Comparison of ENCODE assay signal across 24 cellular contexts in the genomic region with DNA sequence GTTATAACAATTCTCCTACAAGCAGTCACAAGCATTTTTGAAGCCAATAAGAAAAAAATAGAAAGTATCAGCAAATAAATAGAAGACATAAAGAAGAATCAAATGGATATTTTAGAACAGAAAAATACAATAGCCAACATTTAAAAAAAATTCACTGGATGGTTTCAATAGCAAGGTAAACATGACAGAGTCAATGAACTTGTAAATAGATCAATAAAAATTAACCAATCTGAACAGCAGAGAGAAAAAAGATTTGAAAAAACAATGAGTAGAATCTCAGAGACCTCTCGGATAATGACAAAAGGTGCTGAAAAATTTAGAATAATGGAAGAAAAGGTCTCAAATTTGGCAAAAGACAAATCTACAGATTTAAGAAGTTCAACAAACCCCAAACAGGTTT.
"Had no signal": no experiment of that assay in that cellular context is flagged by ENCODE, and none has a peak within 500 bp of the region (broad histone marks: within the 10 kb centered on the region; RNA-seq: fewer than 3 reads in every experiment).

No MANE protein-coding gene starts in this region.

- H3K4me2 ChIP-seq: smooth muscle cell had no signal

- H3K9me3 ChIP-seq: mucosa of descending colon had no signal

- FAIRE-seq: frontal cortex had no signal

- H3K27me3 Mint-ChIP-seq: activated B cell treated with CpG ODN at 0.5 μM for 24 hours; activated naive CD8-positive, alpha-beta T cell treated with anti-CD3 and anti-CD28 coated beads, Interleukin-2, amount 10 ng/mL, durations not matched to agents 7 days and 5 days; memory B cell; naive thymus-derived CD8-positive, alpha-beta T cell; progenitor cell of endocrine pancreas had no signal

- H3K9me3 Mint-ChIP-seq: activated T-helper 2 cell treated with anti-CD3 and anti-CD28 coated beads, Interferon-gamma antibody, Interleukin-2, Interleukin-4, amounts not matched to agents 10 μg/mL and 5 μg/mL and 100 μg/mL, durations not matched to agents 14 hours and 24 hours and 36 hours had no signal

- H3K27me3 ChIP-seq: heart right ventricle had no signal

- H3K27ac Mint-ChIP-seq: activated naive CD8-positive, alpha-beta T cell treated with anti-CD3 and anti-CD28 coated beads, Interleukin-2, amount 10 ng/mL, durations not matched to agents 7 days and 5 days; activated T-helper 2 cell treated with anti-CD3 and anti-CD28 coated beads, Interferon-gamma antibody, Interleukin-2, Interleukin-4, amounts not matched to agents 10 μg/mL and 5 μg/mL and 100 μg/mL, durations not matched to agents 14 hours and 24 hours and 36 hours; memory B cell; progenitor cell of endocrine pancreas; T-helper 2 cell treated with Interferon-gamma antibody and Interleukin-4, amounts not matched to agents 5 μg/mL and 100 μg/mL, for 36 hours had no signal

- DNase-seq: activated B cell treated with CpG ODN at 0.5 μM for 24 hours; activated CD4-positive, alpha-beta T cell treated with anti-CD3 and anti-CD28 coated beads for 48 hours; activated CD8-positive, alpha-beta memory T cell treated with anti-CD3 and anti-CD28 coated beads for 24 hours; activated naive CD8-positive, alpha-beta T cell treated with anti-CD3 and anti-CD28 coated beads, Interleukin-2, amount 10 ng/mL, durations not matched to agents 7 days and 5 days; anterior cingulate cortex; cortex of kidney; effector CD4-positive, alpha-beta T cell; heart right ventricle; left colon; mucosa of descending colon; naive thymus-derived CD8-positive, alpha-beta T cell; occipital lobe; right cardiac atrium; stimulated activated CD4-positive, alpha-beta T cell treated with anti-CD3 and anti-CD28 coated beads, Interleukin-4, amount 100 ng/mL, for 4 hours; stimulated activated CD8-positive, alpha-beta memory T cell treated with anti-CD3 and anti-CD28 coated beads, Interleukin-4, amount 100 ng/mL, for 48 hours; stimulated activated naive CD4-positive, alpha-beta T cell treated with Interleukin-2 at 50 U/mL for 16 hours; substantia nigra; trophoblast cell had no signal

- H3K4me3 Mint-ChIP-seq: activated B cell treated with CpG ODN at 0.5 μM for 24 hours; activated naive CD8-positive, alpha-beta T cell treated with anti-CD3 and anti-CD28 coated beads, Interleukin-2, amount 10 ng/mL, durations not matched to agents 7 days and 5 days; memory B cell; T-helper 2 cell treated with Interferon-gamma antibody and Interleukin-4, amounts not matched to agents 5 μg/mL and 100 μg/mL, for 36 hours had no signal

- H3K4me3 ChIP-seq: heart right ventricle, mucosa of descending colon, smooth muscle cell had no signal

- ATAC-seq: heart right ventricle; left colon; mucosa of descending colon; naive thymus-derived CD8-positive, alpha-beta T cell; right cardiac atrium had no signal
